34 cellular contexts compared by ENCODE assay signal in the genomic region with DNA sequence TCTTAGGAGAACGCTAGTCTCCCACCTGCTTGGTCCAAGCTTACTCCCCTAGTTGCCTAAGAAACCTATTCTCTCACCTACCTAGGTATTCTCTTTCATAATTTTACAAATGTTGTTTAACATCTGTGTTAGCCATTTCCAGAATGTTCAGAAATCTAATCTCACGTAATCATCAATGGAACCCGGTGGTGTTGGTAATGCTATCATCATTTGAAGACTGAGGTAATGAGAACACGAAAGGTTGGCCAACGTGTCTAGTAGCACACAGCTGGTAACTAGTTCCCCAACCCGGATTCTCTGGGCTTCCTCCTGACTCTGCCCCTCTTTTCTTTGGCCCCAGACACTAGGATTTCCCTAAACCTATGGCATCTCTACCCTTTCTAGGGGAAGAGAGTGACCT. TPM values are rescaled to one million over a fixed set of nuclear protein-coding genes. Genes with fewer than 3 reads are reported as not detected.
"Had no signal": no experiment of that assay in that cellular context is flagged by ENCODE, and none has a peak within 500 bp of the region (broad histone marks: within the 10 kb centered on the region; RNA-seq: fewer than 3 reads in every experiment).

No MANE protein-coding gene starts in this region.

- H3K27me3 ChIP-seq: ascending aorta, foreskin keratinocyte, pancreas, stomach, vagina had no signal

- H3K4me3 ChIP-seq: ascending aorta, pancreas, prostate gland, stomach, vagina had no signal

- H3K9me3 ChIP-seq: ascending aorta, pancreas, prostate gland, stomach, vagina had no signal

- H3K27ac Mint-ChIP-seq: activated naive CD4-positive, alpha-beta T cell treated with anti-CD3 and anti-CD28 coated beads for 36 hours; activated naive CD8-positive, alpha-beta T cell treated with anti-CD3 and anti-CD28 coated beads for 36 hours; activated T-helper 1 cell treated with anti-CD3 and anti-CD28 coated beads, Interleukin-12 subunit alpha, Interleukin-12 subunit beta, Interleukin-2, Interleukin-4 antibody, amounts not matched to agents 30 ng/mL and 10 ng/mL and 1 ng/mL, durations not matched to agents 14 hours and 24 hours and 36 hours; naive thymus-derived CD4-positive, alpha-beta T cell; stimulated activated naive B cell treated with anti-CD40 and anti-IgM and Interleukin-4, amounts not matched to agents 10 μg/mL and 1 μg/mL and 100 μg/mL, for 72 hours; T-helper 17 cell; type B pancreatic cell had no signal

- H3K27ac ChIP-seq: ascending aorta, foreskin keratinocyte, pancreas, prostate gland, stomach, vagina, WERI-Rb-1 had no signal

- H3K36me3 Mint-ChIP-seq: activated naive CD8-positive, alpha-beta T cell treated with anti-CD3 and anti-CD28 coated beads for 36 hours; brain; naive thymus-derived CD4-positive, alpha-beta T cell; stimulated activated naive B cell treated with anti-CD40 and anti-IgM and Interleukin-4, amounts not matched to agents 10 μg/mL and 1 μg/mL and 100 μg/mL, for 72 hours had no signal

- H3K4me3 Mint-ChIP-seq: activated naive CD4-positive, alpha-beta T cell treated with anti-CD3 and anti-CD28 coated beads for 36 hours; activated naive CD8-positive, alpha-beta T cell treated with anti-CD3 and anti-CD28 coated beads for 36 hours; activated T-helper 1 cell treated with anti-CD3 and anti-CD28 coated beads, Interleukin-12 subunit alpha, Interleukin-12 subunit beta, Interleukin-2, Interleukin-4 antibody, amounts not matched to agents 30 ng/mL and 10 ng/mL and 1 ng/mL, durations not matched to agents 14 hours and 24 hours and 36 hours; brain; naive thymus-derived CD4-positive, alpha-beta T cell; stimulated activated naive B cell treated with anti-CD40 and anti-IgM and Interleukin-4, amounts not matched to agents 10 μg/mL and 1 μg/mL and 100 μg/mL, for 72 hours; T-helper 17 cell; type B pancreatic cell had no signal

- H3K36me3 ChIP-seq: ascending aorta, pancreas, prostate gland, stomach, vagina, WERI-Rb-1 had no signal

- H3K9me3 Mint-ChIP-seq: activated naive CD4-positive, alpha-beta T cell treated with anti-CD3 and anti-CD28 coated beads for 36 hours; activated naive CD8-positive, alpha-beta T cell treated with anti-CD3 and anti-CD28 coated beads for 36 hours; activated T-helper 1 cell treated with anti-CD3 and anti-CD28 coated beads, Interleukin-12 subunit alpha, Interleukin-12 subunit beta, Interleukin-2, Interleukin-4 antibody, amounts not matched to agents 30 ng/mL and 10 ng/mL and 1 ng/mL, durations not matched to agents 14 hours and 24 hours and 36 hours; stimulated activated naive B cell treated with anti-CD40 and anti-IgM and Interleukin-4, amounts not matched to agents 10 μg/mL and 1 μg/mL and 100 μg/mL, for 72 hours; type B pancreatic cell had no signal

- ATAC-seq: activated CD4-positive, CD25-positive, alpha-beta regulatory T cell treated with anti-CD3 and anti-CD28 coated beads, Interleukin-2, amount 50 U/mL, for 24 hours; foreskin keratinocyte; naive thymus-derived CD4-positive, alpha-beta T cell; pancreas; stimulated activated naive B cell treated with anti-CD40 and anti-IgM and Interleukin-4, amounts not matched to agents 10 μg/mL and 1 μg/mL and 100 μg/mL, for 72 hours; T-helper 17 cell had no signal

- H3K27me3 Mint-ChIP-seq: stimulated activated naive B cell treated with anti-CD40 and anti-IgM and Interleukin-4, amounts not matched to agents 10 μg/mL and 1 μg/mL and 100 μg/mL, for 72 hours; type B pancreatic cell had no signal

- DNase-seq: activated CD4-positive, alpha-beta T cell treated with anti-CD3 and anti-CD28 coated beads for 48 hours; activated CD4-positive, alpha-beta T cell treated with anti-CD3 and anti-CD28 coated beads, Interleukin-2, amount 50 U/mL, for 48 hours; activated CD8-positive, alpha-beta memory T cell treated with anti-CD3 and anti-CD28 coated beads for 24 hours; activated effector memory CD4-positive, alpha-beta T cell treated with anti-CD3 and anti-CD28 coated beads, Interleukin-2, amount 50 U/mL, for 16 hours; activated naive CD4-positive, alpha-beta T cell treated with anti-CD3 and anti-CD28 coated beads for 36 hours; activated naive CD8-positive, alpha-beta T cell treated with anti-CD3 and anti-CD28 coated beads for 36 hours; caudate nucleus; cortex of kidney; foreskin keratinocyte; midbrain; naive thymus-derived CD4-positive, alpha-beta T cell; nucleus accumbens; pancreas; retina; stimulated activated CD4-positive, alpha-beta T cell treated with anti-CD3 and anti-CD28 coated beads, Interleukin-15, amount 100 ng/mL, for 24 hours; stimulated activated CD4-positive, alpha-beta T cell treated with anti-CD3 and anti-CD28 coated beads, Interleukin-2, amount 100 ng/mL, for 24 hours; stimulated activated naive B cell treated with anti-CD40 and anti-IgM and Interleukin-4, amounts not matched to agents 10 μg/mL and 1 μg/mL and 100 μg/mL, for 72 hours; stomach; SW 1271; T-helper 17 cell; T1000; WERI-Rb-1 had no signal

- H3K4me1 ChIP-seq: pancreas, prostate gland had no signal

RNA-seq across cellular contexts. Expression of a gene that starts 49.3 kb away (rescaled TPM):
- total RNA-seq: activated naive CD4-positive, alpha-beta T cell treated with anti-CD3 and anti-CD28 coated beads for 36 hours; activated naive CD8-positive, alpha-beta T cell treated with anti-CD3 and anti-CD28 coated beads for 36 hours; activated T-helper 1 cell treated with anti-CD3 and anti-CD28 coated beads, Interleukin-12 subunit alpha, Interleukin-12 subunit beta, Interleukin-2, Interleukin-4 antibody, amounts not matched to agents 30 ng/mL and 10 ng/mL and 1 ng/mL, durations not matched to agents 14 hours and 24 hours and 36 hours; ascending aorta; chondrocyte; endothelial cell of umbilical vein; foreskin keratinocyte; glomerular endothelial cell; lower leg skin; naive thymus-derived CD4-positive, alpha-beta T cell; stomach; T-helper 17 cell; temporal lobe; vagina had no signal
- polyA plus RNA-seq: endothelial cell of umbilical vein; naive thymus-derived CD4-positive, alpha-beta T cell; stomach had no signal
